ENCODE assay signal across 12 cellular contexts in the genomic region with DNA sequence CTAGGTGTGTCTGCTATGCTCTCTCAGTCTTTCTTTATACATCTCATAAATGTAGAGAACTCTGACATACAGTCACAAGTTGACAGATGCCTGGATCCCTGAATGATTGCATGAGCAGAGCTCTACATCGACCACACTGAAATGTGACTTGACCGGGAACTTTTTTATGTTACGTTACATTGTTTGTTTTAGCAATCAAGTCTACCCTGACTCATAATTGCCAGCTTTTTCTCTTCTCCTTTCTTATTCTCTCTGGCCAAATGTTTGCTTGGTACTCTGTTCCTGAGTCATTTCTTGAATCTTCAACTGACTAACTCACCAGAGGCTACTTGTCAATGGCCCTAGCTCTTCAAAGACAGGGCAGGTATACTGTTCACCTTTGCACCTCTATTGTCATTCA.
A peak's percentile ranks its signal among the peaks of the same experiment; 100 is the strongest.
DNase-seq lines count a peak whose midpoint lies in the region; ATAC-seq and TF ChIP-seq lines count a peak whose summit lies in the region.
"Had no signal": no experiment of that assay in that cellular context is flagged by ENCODE, and none has a peak within 500 bp of the region (broad histone marks: within the 10 kb centered on the region; RNA-seq: fewer than 3 reads in every experiment).

No MANE protein-coding gene starts in this region.

- H3K27me3 Mint-ChIP-seq in Calu3 (ENCODE audit: unreplicated experiment) = peaks cover 21% of the 10 kb centered on the region

- intact Hi-C loops in Calu3 (cut with micrococcal nuclease; ENCODE audit: unreplicated experiment) = no loop called here

- peaks cover 10% of the 10 kb centered on the region for H3K4me1 Mint-ChIP-seq in Calu3 (ENCODE audit: low read depth, unreplicated experiment)

- ATAC-seq in GM21390 (IDR thresholded peaks at IDR 0.05; ENCODE audit: unreplicated experiment) (peak; percentile 51), HG03442 (IDR thresholded peaks at IDR 0.05; ENCODE audit: unreplicated experiment) (peak; percentile 73)

- in situ Hi-C loops in GM13976 (cut with MboI; ENCODE audit: low sequenced_read_pairs, unreplicated experiment) = no loop called here

- no peak overlapping the region for H3K4me3 Mint-ChIP-seq in Calu3 (ENCODE audit: low read depth, unreplicated experiment)

- TF ChIP-seq CTCF in GM13976 (IDR thresholded peaks at IDR 0.05; ENCODE audit: borderline replicate concordance, control extremely low read depth, extremely low read depth, insufficient read depth, missing control alignments) (no peak), epithelial cell of esophagus (IDR thresholded peaks at IDR 0.05; ENCODE audit: insufficient read depth, low read depth, low read length, missing control alignments) (no peak), Calu3 (IDR thresholded peaks at IDR 0.05; ENCODE audit: unreplicated experiment) (no peak)

- no peaks in the 10 kb centered on the region for H3K36me3 Mint-ChIP-seq in Calu3 (ENCODE audit: insufficient read depth, unreplicated experiment)

- CTCF ChIA-PET in Calu3 (lab: Charles Lee) = interaction anchor here (0.6 kb wide), 1 partner anchor 255 kb away, joined by 3 read pairs; no protein-coding TSS in a partner anchor

- no peak overlapping the region for H3K27ac Mint-ChIP-seq in Calu3 (ENCODE audit: unreplicated experiment)
- H3K27ac Mint-ChIP-seq: progenitor cell of endocrine pancreas had no signal

- no peaks in the 10 kb centered on the region for H3K9me3 Mint-ChIP-seq in Calu3 (ENCODE audit: low read depth, unreplicated experiment)

- BruUV-seq in Calu3 (replicated peaks; lab: Mats Ljungman, UMichigan) = no TSS peak

- H3K4me3 ChIP-seq in epithelial cell of esophagus (ENCODE audit: low read length) = no peak overlapping the region
- H3K4me3 ChIP-seq: testis had no signal

- DNase-seq in GM13976 (ENCODE audit: low spot score) (peak; percentile 34), epithelial cell of esophagus (ENCODE audit: low read depth) (peak; percentile 86), glomerular visceral epithelial cell (ENCODE audit: extremely low spot score) (no peak), NCI-H1092 treated with DMSO at 0.1 percent for 48 hours (lab: John Stamatoyannopoulos, UW) (no peak), amniotic stem cell (lab: John Stamatoyannopoulos, UW) (no peak), Calu3 (no peak)
- DNase-seq: activated CD4-positive, alpha-beta T cell treated with anti-CD3 and anti-CD28 coated beads, Interleukin-2, amount 50 U/mL, for 1 hour; NCI-H1436 treated with DMSO at 0.1 percent for 48 hours; testis had no signal

Comparison
In these comparisons a context has a peak if more than half of its experiments do, and no peak if none do; other contexts are left out.
1. DNase-seq: peak in GM13976 (single experiment) and epithelial cell of esophagus (single experiment); none in glomerular visceral epithelial cell (single experiment), NCI-H1092 treated with DMSO at 0.1 percent for 48 hours (single experiment), amniotic stem cell (single experiment) and Calu3 (single experiment).